ENCODE assay signal across 8 cellular contexts in genomic region chr14:102087762-102088011, GRCh38. TPM values are rescaled to one million over a fixed set of nuclear protein-coding genes. Genes with fewer than 3 reads are reported as not detected.
DNase-seq lines count a peak whose midpoint lies in the region; ATAC-seq and TF ChIP-seq lines count a peak whose summit lies in the region.

No MANE protein-coding gene starts in this region.

- H3K4me1 Mint-ChIP-seq in IgD-negative memory B cell (peaks cover 25 to 51% (median 41%) of the 10 kb centered on the region in 3 donors), chondrocyte (ENCODE audit: low read depth) (peaks cover 42% of the 10 kb centered on the region), naive B cell (peaks cover 51 to 65% (median 53%) of the 10 kb centered on the region in 3 donors)

- TF ChIP-seq CTCF in AG04449 (IDR thresholded peaks at IDR 0.05; ENCODE audit: insufficient read depth, low read length, missing control alignments) (no peak), chondrocyte (IDR thresholded peaks at IDR 0.05) (peak; percentile 2)

- H3K9me3 Mint-ChIP-seq in IgD-negative memory B cell (no peaks in the 10 kb centered on the region), chondrocyte (ENCODE audit: low read depth) (no peaks in the 10 kb centered on the region), naive B cell (no peaks in the 10 kb centered on the region)

- H3K36me3 Mint-ChIP-seq in IgD-negative memory B cell = peaks cover 3% of the 10 kb centered on the region
- H3K36me3 Mint-ChIP-seq in chondrocyte (ENCODE audit: low read depth) = peaks cover 30% of the 10 kb centered on the region
- peaks cover 17 to 24% of the 10 kb centered on the region in 2 donors for H3K36me3 Mint-ChIP-seq in naive B cell

- ATAC-seq in naive B cell (ENCODE audit: low read depth in 2 of 2) (no peak), HG03442 (IDR thresholded peaks at IDR 0.05; ENCODE audit: unreplicated experiment) (no peak), GM21390 (IDR thresholded peaks at IDR 0.05; ENCODE audit: unreplicated experiment) (no peak), GM21723 (IDR thresholded peaks at IDR 0.05; ENCODE audit: unreplicated experiment) (no peak)

- H3K4me3 Mint-ChIP-seq in IgD-negative memory B cell (peak overlapping the region; percentile 91 to 100 (median 95)), chondrocyte (ENCODE audit: unreplicated experiment) (peak overlapping the region; percentile 68), naive B cell (peak overlapping the region; percentile 90 to 97 (median 94))

- DNase-seq in AG04449 (ENCODE audit: low read depth, low spot score) (no peak), chondrocyte (ENCODE audit: low spot score) (no peak), naive B cell (no peak), posterior cingulate gyrus (no peak)

- intact Hi-C loops in posterior cingulate gyrus (cut with DNase I) = loop anchor here (2.0 to 10.0 kb wide), 2 partner anchors 121 to 227 kb away; partner anchors contain the start of gene ZNF839

- POLR2A ChIA-PET in AG04449 (lab: Yijun Ruan, JAX) = interaction anchor here (0.7 kb wide), 1 partner anchor 228 kb away, joined by 3 read pairs; no protein-coding TSS in a partner anchor

- peak overlapping the region; percentile 66 for H3K4me3 ChIP-seq in AG04449 (ENCODE audit: low read depth, low read length)

- no peaks in the 10 kb centered on the region for H3K27me3 Mint-ChIP-seq in IgD-negative memory B cell
- H3K27me3 Mint-ChIP-seq in chondrocyte (ENCODE audit: low read depth) = no peaks in the 10 kb centered on the region
- H3K27me3 Mint-ChIP-seq in naive B cell = no peaks in the 10 kb centered on the region

- CTCF ChIA-PET in AG04449 (lab: Yijun Ruan, JAX) = interaction anchor here (0.6 to 3.0 kb wide), 6 partner anchors 10 to 127 kb away, joined by 3 to 32 read pairs (median 3); no protein-coding TSS in a partner anchor

- H3K27ac Mint-ChIP-seq in IgD-negative memory B cell = peak overlapping the region; percentile 73 to 93 (median 93)
- H3K27ac Mint-ChIP-seq in chondrocyte (ENCODE audit: unreplicated experiment) = peak overlapping the region; percentile 70
- H3K27ac Mint-ChIP-seq in naive B cell = peak overlapping the region in 5 of 6 donors; percentile 22 to 92 (median 91)

RNA-seq across cellular contexts. Expression of gene HSP90AA1, which starts 0.8 kb away (rescaled TPM):
- 372 TPM for polyA plus RNA-seq in IgD-negative memory B cell
- total RNA-seq in chondrocyte = 239 to 400 TPM (median 242 TPM) in 3 replicates
- 100 to 1,000 TPM; 133 to 338 (median 304) TPM for polyA plus RNA-seq in naive B cell (ENCODE audit: low read depth in 6 of 6)

RNA-seq across cellular contexts. Expression of gene WDR20, which starts 52.0 kb away (rescaled TPM):
- polyA plus RNA-seq in IgD-negative memory B cell = 14.9 TPM
- 20.8 to 28.8 TPM (median 23.0 TPM) in 3 replicates for total RNA-seq in chondrocyte
- polyA plus RNA-seq in naive B cell (ENCODE audit: low read depth in 6 of 6) = 10 to 100 TPM; 11.2 to 23.1 (median 17.3) TPM
